8 cellular contexts compared by ENCODE assay signal in the genomic region with DNA sequence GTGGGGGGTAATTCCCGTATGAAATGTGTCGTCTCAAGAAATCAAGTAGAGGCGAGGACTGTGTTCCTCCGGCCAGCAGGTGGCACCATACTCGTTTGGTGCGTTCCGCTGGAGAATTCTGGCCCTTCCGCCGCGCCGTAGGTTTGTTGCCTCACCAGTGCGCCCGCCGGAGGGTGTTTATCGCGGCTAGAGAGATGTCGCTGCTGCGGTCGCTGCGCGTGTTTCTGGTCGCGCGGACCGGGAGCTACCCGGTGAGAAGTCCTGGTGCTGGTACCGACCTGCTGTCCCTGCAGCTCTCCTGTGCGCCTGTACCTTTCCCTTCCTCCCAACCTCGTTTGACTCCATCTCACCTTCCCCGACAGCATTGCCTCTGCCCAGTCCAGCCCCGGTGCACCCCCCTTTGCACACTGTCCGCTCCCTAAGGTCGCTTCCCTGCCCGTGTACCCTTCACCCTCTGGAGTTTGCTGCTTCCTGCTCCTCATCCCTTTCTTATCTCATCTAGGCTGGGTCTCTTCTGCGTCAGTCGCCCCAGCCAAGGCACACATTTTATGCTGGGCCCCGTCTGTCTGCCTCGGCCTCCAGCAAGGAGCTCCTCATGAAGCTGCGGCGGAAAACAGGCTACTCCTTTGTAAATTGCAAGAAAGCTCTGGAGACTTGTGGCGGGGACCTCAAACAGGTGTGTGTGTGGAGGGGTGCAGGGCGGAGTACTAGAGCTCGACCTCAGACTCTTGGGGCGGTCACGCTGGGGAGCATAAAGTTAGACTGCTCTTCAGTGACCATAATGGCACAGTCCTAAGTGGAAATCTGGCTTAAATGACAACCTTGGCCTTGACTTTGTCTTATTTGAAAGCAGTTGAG. TPM values are rescaled to one million over a fixed set of nuclear protein-coding genes. Genes with fewer than 3 reads are reported as not detected.
DNase-seq lines count a peak whose midpoint lies in the region; ATAC-seq and TF ChIP-seq lines count a peak whose summit lies in the region.

Gene TSFM (plus strand): TSS at position 180 of the 858 bp plus-strand sequence. CDS start 15 bp downstream, at position 195.

- H3K36me3 ChIP-seq in GM23338 (ENCODE audit: insufficient read depth) = peaks cover 20% of the 10 kb centered on the region; the same call in 1 of the 2 replicates

- H3K4me1 Mint-ChIP-seq in GM23338 (peaks cover 4% of the 10 kb centered on the region; the same call in 1 of the 3 replicates), nephron (peaks cover 13% of the 10 kb centered on the region)
- peaks cover 38% of the 10 kb centered on the region for H3K4me1 Mint-ChIP-seq in activated T-helper 17 cell treated with anti-CD3 and anti-CD28 coated beads, Interleukin-2, amount 50 U/mL, for 72 hours
- H3K4me1 Mint-ChIP-seq in stimulated activated naive CD8-positive, alpha-beta T cell treated with anti-CD3 and anti-CD28 coated beads, Interleukin-15, Interleukin-2, amounts not matched to agents 100 ng/mL and 50 ng/mL, for 24 hours (ENCODE audit: low read depth) = peaks cover 33% of the 10 kb centered on the region

- H3K27ac Mint-ChIP-seq in GM23338 (peak within 1 kb of the TSS; percentile 97), nephron (peak within 1 kb of the TSS; percentile 68 to 88 (median 73))
- peak within 1 kb of the TSS; percentile 98 for H3K27ac Mint-ChIP-seq in activated T-helper 17 cell treated with anti-CD3 and anti-CD28 coated beads, Interleukin-2, amount 50 U/mL, for 72 hours
- peak within 1 kb of the TSS; percentile 99 for H3K27ac Mint-ChIP-seq in stimulated activated naive CD8-positive, alpha-beta T cell treated with anti-CD3 and anti-CD28 coated beads, Interleukin-15, Interleukin-2, amounts not matched to agents 100 ng/mL and 50 ng/mL, for 24 hours

- TF ChIP-seq CTCF in GM23338 (conservative IDR thresholded peaks at IDR 0.05; ENCODE audit: low read depth in 2 of 2) = peak; percentile 80 to 91
- TF ChIP-seq CTCF in nephron (IDR thresholded peaks at IDR 0.05; ENCODE audit: unreplicated experiment in 3 of 3) = peak; percentile 88 to 94 (median 88)

- no peaks in the 10 kb centered on the region for H3K27me3 ChIP-seq in GM23338 (ENCODE audit: insufficient read depth)

- DNase-seq in ELF-1 (ENCODE audit: low read depth, low spot score) (peak; percentile 93), GM23338 (ENCODE audit: low spot score) (peak; percentile 99), LHCN-M2 (ENCODE audit: low read depth) (peak; percentile 90), RPMI7951 (ENCODE audit: low read depth) (peak; percentile 92), fibroblast of peridontal ligament (ENCODE audit: extremely low read depth) (peak; percentile 93)

- H3K9me2 ChIP-seq in GM23338 (ENCODE audit: insufficient read depth) = no peaks in the 10 kb centered on the region

- ATAC-seq in GM23338 = peak; percentile 92
- ATAC-seq in activated T-helper 17 cell treated with anti-CD3 and anti-CD28 coated beads, Interleukin-2, amount 50 U/mL, for 72 hours (replicated peaks) = peak; percentile 93

- H3K27me3 Mint-ChIP-seq in GM23338 (ENCODE audit: insufficient read depth, low read depth, poor library complexity) (peaks cover 5% of the 10 kb centered on the region), nephron (ENCODE audit: low read depth) (no peaks in the 10 kb centered on the region)
- no peaks in the 10 kb centered on the region for H3K27me3 Mint-ChIP-seq in activated T-helper 17 cell treated with anti-CD3 and anti-CD28 coated beads, Interleukin-2, amount 50 U/mL, for 72 hours
- no peaks in the 10 kb centered on the region for H3K27me3 Mint-ChIP-seq in stimulated activated naive CD8-positive, alpha-beta T cell treated with anti-CD3 and anti-CD28 coated beads, Interleukin-15, Interleukin-2, amounts not matched to agents 100 ng/mL and 50 ng/mL, for 24 hours

- peak within 1 kb of the TSS; percentile 100 for H3K4me3 Mint-ChIP-seq in GM23338
- peak within 1 kb of the TSS; percentile 97 for H3K4me3 Mint-ChIP-seq in activated T-helper 17 cell treated with anti-CD3 and anti-CD28 coated beads, Interleukin-2, amount 50 U/mL, for 72 hours
- H3K4me3 Mint-ChIP-seq in nephron = peak within 1 kb of the TSS; percentile 95 to 99 (median 98)
- peak within 1 kb of the TSS; percentile 98 for H3K4me3 Mint-ChIP-seq in stimulated activated naive CD8-positive, alpha-beta T cell treated with anti-CD3 and anti-CD28 coated beads, Interleukin-15, Interleukin-2, amounts not matched to agents 100 ng/mL and 50 ng/mL, for 24 hours

- H3F3A ChIP-seq in GM23338 (replicated peaks; ENCODE audit: low read depth) = no peaks in the 10 kb centered on the region

- H3K4me3 ChIP-seq in GM23338 = peak within 1 kb of the TSS; percentile 100

- peaks cover 18% of the 10 kb centered on the region for H3K79me2 ChIP-seq in GM23338 (replicated peaks; ENCODE audit: insufficient read depth)

- H2AFZ ChIP-seq in GM23338 = peak within 1 kb of the TSS; percentile 73

- H3K27ac ChIP-seq in GM23338 (ENCODE audit: low read depth) = 0 out of 2 replicates have a peak within 1 kb of the TSS, but pooled peaks have one; percentile 65

- H3K9me3 Mint-ChIP-seq in GM23338 (no peaks in the 10 kb centered on the region), nephron (no peaks in the 10 kb centered on the region)
- no peaks in the 10 kb centered on the region for H3K9me3 Mint-ChIP-seq in activated T-helper 17 cell treated with anti-CD3 and anti-CD28 coated beads, Interleukin-2, amount 50 U/mL, for 72 hours
- H3K9me3 Mint-ChIP-seq in stimulated activated naive CD8-positive, alpha-beta T cell treated with anti-CD3 and anti-CD28 coated beads, Interleukin-15, Interleukin-2, amounts not matched to agents 100 ng/mL and 50 ng/mL, for 24 hours = no peaks in the 10 kb centered on the region

- H3K4me1 ChIP-seq in GM23338 (ENCODE audit: insufficient read depth) = peaks cover 5% of the 10 kb centered on the region; the same call in 1 of the 2 replicates

- peak within 1 kb of the TSS; percentile 98 for H3K4me2 ChIP-seq in GM23338

- peaks cover 7% of the 10 kb centered on the region for H4K20me1 ChIP-seq in GM23338 (replicated peaks; ENCODE audit: insufficient read depth)

- H3K36me3 Mint-ChIP-seq in GM23338 (ENCODE audit: low read depth) (peaks cover 29% of the 10 kb centered on the region), nephron (ENCODE audit: low read depth) (peaks cover 24% of the 10 kb centered on the region)
- H3K36me3 Mint-ChIP-seq in activated T-helper 17 cell treated with anti-CD3 and anti-CD28 coated beads, Interleukin-2, amount 50 U/mL, for 72 hours (ENCODE audit: low read depth) = peaks cover 48% of the 10 kb centered on the region
- H3K36me3 Mint-ChIP-seq in stimulated activated naive CD8-positive, alpha-beta T cell treated with anti-CD3 and anti-CD28 coated beads, Interleukin-15, Interleukin-2, amounts not matched to agents 100 ng/mL and 50 ng/mL, for 24 hours (ENCODE audit: low read depth) = peaks cover 36% of the 10 kb centered on the region

TF ChIP-seq in GM23338, 12 proteins besides CTCF, POLR2A, EP300 and RAD21 (continues in another document):
- no peak for TF ChIP-seq JUNB (IDR thresholded peaks at IDR 0.05; ENCODE audit: unreplicated experiment)

RNA-seq across cellular contexts. Expression of gene TSFM, which starts in this region (rescaled TPM):
- total RNA-seq in GM23338 (2014; rRNA removed; shearing (Covaris generic)) = 29.5 and 30.9 TPM in 2 replicates
- 41.7 and 43.1 TPM in 2 replicates for polyA plus RNA-seq in GM23338 (2016; fragmentation: Nextera tagmentation; extraction: Ambion mirVana)
- total RNA-seq in LHCN-M2 (2014; rRNA removed) = 26.5 and 31.3 TPM in 2 replicates
- 31.3 TPM for polyA plus RNA-seq in LHCN-M2 (2012)
- 43.1 and 48.8 TPM in 2 replicates for total RNA-seq in RPMI7951 (2014; rRNA removed; shearing (Covaris generic))
- 10 to 100 TPM; 30.7 to 63.8 TPM for total RNA-seq in activated T-helper 17 cell treated with anti-CD3 and anti-CD28 coated beads, Interleukin-2, amount 50 U/mL, for 72 hours

Comparison
In these comparisons a context has a peak if more than half of its experiments do, and no peak if none do; other contexts are left out.
1. Peak in every context shown above with its lines: DNase-seq, ATAC-seq, H3K4me3 ChIP-seq and H3K27ac ChIP-seq.